Comparison of ENCODE assay signal across 1 cellular context in genomic region chr16:57703416-57704010, GRCh38.
TF ChIP-seq lines count a peak whose summit lies in the region.

No MANE protein-coding gene starts in this region.

TF ChIP-seq in HepG2, 621 proteins besides CTCF, POLR2A, EP300 and RAD21 (continued from another document):
- TF ChIP-seq PHF5A (CRISPR knock-in tag; IDR thresholded peaks at IDR 0.05; ENCODE audit: low read depth, unreplicated experiment) (no peak), ZNF280B (CRISPR knock-in tag; IDR thresholded peaks at IDR 0.05; ENCODE audit: borderline replicate concordance) (0 out of 2 replicates have a peak, but pooled peaks have one; percentile 46), GRHL1 (CRISPR knock-in tag; conservative IDR thresholded peaks at IDR 0.05) (no peak), NONO (IDR thresholded peaks at IDR 0.05) (no peak), NONO (CRISPR knock-in tag; conservative IDR thresholded peaks at IDR 0.05) (no peak), GABPB1 (CRISPR knock-in tag; IDR thresholded peaks at IDR 0.05) (0 out of 2 replicates have a peak, but pooled peaks have one; percentile 15), NFE2 (CRISPR knock-in tag; IDR thresholded peaks at IDR 0.05) (no peak), KMT2B (CRISPR knock-in tag; IDR thresholded peaks at IDR 0.05) (no peak), NFKB2 (CRISPR knock-in tag; IDR thresholded peaks at IDR 0.05; ENCODE audit: borderline replicate concordance) (peak; percentile 37; the same call in 1 of the 2 replicates), HCFC1 (IDR thresholded peaks at IDR 0.05; ENCODE audit: low read depth, low read length) (no peak), PHB2 (IDR thresholded peaks at IDR 0.05; ENCODE audit: partially characterized antibody) (no peak), KDM2A (CRISPR knock-in tag; IDR thresholded peaks at IDR 0.05; ENCODE audit: borderline replicate concordance, low read depth) (0 out of 2 replicates have a peak, but pooled peaks have one; percentile 22), MAF1 (CRISPR knock-in tag; IDR thresholded peaks at IDR 0.05; ENCODE audit: borderline replicate concordance) (no peak), ASH2L (IDR thresholded peaks at IDR 0.05; ENCODE audit: insufficient read length, low read depth, low read length) (no peak)
TF ChIP-seq in HepG2: peak in this region for 30.
